ENCODE assay signal across 8 cellular contexts in the genomic region with DNA sequence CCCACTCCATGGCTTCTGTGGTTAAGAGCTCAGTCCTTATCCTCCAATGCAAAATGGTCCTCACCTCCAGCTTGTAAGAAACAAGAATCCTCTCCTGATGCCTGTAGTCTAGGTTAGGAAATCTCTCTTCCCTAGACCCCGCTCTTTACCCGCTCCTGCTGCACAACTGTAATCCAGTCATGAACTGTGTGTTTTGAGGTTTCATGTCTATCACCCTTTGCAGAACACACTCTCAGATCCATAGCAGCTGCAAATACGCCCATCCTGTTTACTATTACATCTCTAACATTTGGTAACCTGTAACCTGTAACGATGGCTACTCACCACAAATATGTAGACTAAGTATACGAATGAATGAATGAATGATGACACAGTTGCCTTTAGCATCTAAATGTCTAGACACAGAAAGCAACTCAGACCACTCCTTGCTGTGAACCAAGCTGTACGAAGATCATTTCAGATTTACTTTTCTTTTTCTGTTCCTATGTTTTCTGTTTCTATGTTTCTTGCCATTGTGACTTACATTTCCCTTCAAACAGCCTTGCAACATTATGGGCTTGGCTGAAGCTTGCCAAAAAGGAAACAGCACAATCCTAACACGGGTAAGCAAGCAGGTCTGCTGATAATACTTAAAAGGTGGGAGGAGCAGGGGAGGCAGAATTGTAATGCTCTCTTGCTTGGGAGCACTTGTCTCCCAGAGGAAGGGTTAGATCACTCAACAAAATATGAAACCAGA. TPM values are rescaled to one million over a fixed set of nuclear protein-coding genes. Genes with fewer than 3 reads are reported as not detected.
A peak's percentile ranks its signal among the peaks of the same experiment; 100 is the strongest.
DNase-seq lines count a peak whose midpoint lies in the region; ATAC-seq and TF ChIP-seq lines count a peak whose summit lies in the region.

No MANE protein-coding gene starts in this region.

- H3K36me3 Mint-ChIP-seq in central memory CD8-positive, alpha-beta T cell (ENCODE audit: insufficient read depth), result peaks cover 17% of the 10 kb centered on the region

- no peaks in the 10 kb centered on the region for H3K9me3 ChIP-seq in thyroid gland

- peaks cover 19 to 34% of the 10 kb centered on the region in 2 donors for H3K4me1 ChIP-seq in thyroid gland

- H3K4me3 ChIP-seq in thyroid gland (replicated peaks in 1 of 3), result no peak overlapping the region

- no peaks in the 10 kb centered on the region for H3K4me1 Mint-ChIP-seq in central memory CD8-positive, alpha-beta T cell

- DNase-seq in G401 (ENCODE audit: low spot score), result peak; percentile 53
- DNase-seq in central memory CD8-positive, alpha-beta T cell (ENCODE audit: low spot score in 2 of 2), result peak; percentile 36 to 77
- peak in 1 of 2 donors; percentile 18 for DNase-seq in thyroid gland
- no peak for DNase-seq in NCI-H146 treated with DMSO at 0.1 percent for 48 hours (lab: John Stamatoyannopoulos, UW; ENCODE audit: unreplicated experiment)
- DNase-seq in stimulated activated naive CD4-positive, alpha-beta T cell treated with Interleukin-2 at 50 U/mL for 16 hours (lab: John Stamatoyannopoulos, UW), result no peak
- DNase-seq in SKM-1 treated with dmso at 0.1 percent for 144 hours (lab: John Stamatoyannopoulos, UW; ENCODE audit: unreplicated experiment), result no peak

- no peak overlapping the region for H3K4me3 Mint-ChIP-seq in central memory CD8-positive, alpha-beta T cell

- intact Hi-C loops in thyroid gland (cut with DNase I), result no loop called here

- ATAC-seq in GM21367 (IDR thresholded peaks at IDR 0.05; ENCODE audit: unreplicated experiment), result peak; percentile 58
- peak; percentile 67 for ATAC-seq in HG03520 (IDR thresholded peaks at IDR 0.05; ENCODE audit: unreplicated experiment)
- peak; percentile 85 for ATAC-seq in central memory CD8-positive, alpha-beta T cell (replicated peaks; ENCODE audit: extremely low read depth, poor library complexity, severe bottlenecking)

- no peak for TF ChIP-seq CTCF in thyroid gland (IDR thresholded peaks at IDR 0.05)

- 68 to 73% methylated on average over 7 of the region's 7 CpGs for WGBS in thyroid gland, 2 donors

- H3K27me3 Mint-ChIP-seq in central memory CD8-positive, alpha-beta T cell, result no peaks in the 10 kb centered on the region

- TF ChIP-seq POLR2A in thyroid gland (IDR thresholded peaks at IDR 0.05), result no peak

- no peaks in the 10 kb centered on the region for H3K36me3 ChIP-seq in thyroid gland

- in situ Hi-C loops in G401 (cut with HindIII; ENCODE audit: low sequenced_read_pairs), result no loop called here

- no peaks in the 10 kb centered on the region for H3K9me3 Mint-ChIP-seq in central memory CD8-positive, alpha-beta T cell

- H3K27ac Mint-ChIP-seq in central memory CD8-positive, alpha-beta T cell (ENCODE audit: low read depth), result no peak overlapping the region

- H3K27me3 ChIP-seq in thyroid gland, result no peaks in the 10 kb centered on the region

- peak overlapping the region; percentile 21 to 55 (median 32) for H3K27ac ChIP-seq in thyroid gland

RNA-seq across cellular contexts. Expression of a gene that starts 53.7 kb away (rescaled TPM):
- total RNA-seq in G401 (2014; rRNA removed; shearing (Covaris generic)), result not detected in 2 replicates
- 10 to 100 TPM; 38.9 to 98.9 (median 68.0) TPM for total RNA-seq in thyroid gland

Comparison
In these comparisons a context has a peak if more than half of its experiments do, and no peak if none do; other contexts are left out.
1. DNase-seq: peak in G401 (single experiment) and central memory CD8-positive, alpha-beta T cell (2 of 2); none in NCI-H146 treated with DMSO at 0.1 percent for 48 hours (single experiment), stimulated activated naive CD4-positive, alpha-beta T cell treated with Interleukin-2 at 50 U/mL for 16 hours (single experiment) and SKM-1 treated with dmso at 0.1 percent for 144 hours (single experiment).
2. RNA of a gene that starts 53.7 kb away (total RNA-seq): 38.9 to 98.9 TPM in thyroid gland; not detected in G401; every median in the first group is over 10 times any median in the second.
3. Peak in every context shown above with its lines, with median percentiles within 50 percentile points of each other: ATAC-seq.